Comparison of ENCODE assay signal across 1 cellular context in genomic region chr3:127819656-127820055, GRCh38.
TF ChIP-seq lines count a peak whose summit lies in the region.

No MANE protein-coding gene starts in this region.

TF ChIP-seq in IMR-90, 13 proteins besides CTCF, POLR2A, EP300 and RAD21 (continued from another document):
- TF ChIP-seq RCOR1 (IDR thresholded peaks at IDR 0.05; ENCODE audit: insufficient replicate concordance, low read length): no peak
- TF ChIP-seq CHD1 (IDR thresholded peaks at IDR 0.05; ENCODE audit: low read depth, low read length): no peak
- no peak for TF ChIP-seq USF2 (IDR thresholded peaks at IDR 0.05; ENCODE audit: low read depth, low read length)
